ENCODE assay signal across 13 cellular contexts in the genomic region with DNA sequence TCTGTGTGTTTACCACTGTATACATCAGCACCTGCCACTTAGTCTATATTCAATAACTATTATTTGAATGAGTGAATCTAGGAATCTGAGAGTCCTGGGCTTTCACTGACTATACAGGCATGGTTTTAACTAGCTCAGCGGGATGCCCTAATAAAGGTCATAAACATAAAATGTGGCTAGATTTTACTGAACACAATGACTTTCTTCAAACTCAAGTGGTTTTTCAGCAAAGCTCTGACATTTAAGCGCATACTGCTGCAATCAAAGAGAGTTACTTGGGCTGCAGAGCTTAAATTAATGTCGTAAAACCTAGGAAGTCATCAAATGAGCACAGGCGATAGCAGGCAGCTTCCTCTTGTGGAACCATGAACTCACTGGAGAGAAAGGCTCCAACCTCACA.
"Had no signal": no experiment of that assay in that cellular context is flagged by ENCODE, and none has a peak within 500 bp of the region (broad histone marks: within the 10 kb centered on the region; RNA-seq: fewer than 3 reads in every experiment).

No MANE protein-coding gene starts in this region.

- H3K4me3 Mint-ChIP-seq: activated CD4-positive, alpha-beta memory T cell treated with anti-CD3 and anti-CD28 coated beads for 36 hours; activated naive CD4-positive, alpha-beta T cell treated with anti-CD3 and anti-CD28 coated beads for 36 hours; effector memory CD8-positive, alpha-beta T cell; stimulated activated naive CD8-positive, alpha-beta T cell treated with anti-CD3 and anti-CD28 coated beads, Interleukin-15, amount 100 ng/mL, for 72 hours had no signal

- H3K36me3 Mint-ChIP-seq: activated CD4-positive, alpha-beta memory T cell treated with anti-CD3 and anti-CD28 coated beads for 36 hours had no signal

- H3K9me3 Mint-ChIP-seq: activated CD4-positive, alpha-beta memory T cell treated with anti-CD3 and anti-CD28 coated beads for 36 hours; activated naive CD4-positive, alpha-beta T cell treated with anti-CD3 and anti-CD28 coated beads for 36 hours; effector memory CD8-positive, alpha-beta T cell; stimulated activated naive CD8-positive, alpha-beta T cell treated with anti-CD3 and anti-CD28 coated beads, Interleukin-15, amount 100 ng/mL, for 72 hours had no signal

- ATAC-seq: effector memory CD8-positive, alpha-beta T cell; stimulated activated naive CD8-positive, alpha-beta T cell treated with anti-CD3 and anti-CD28 coated beads, Interleukin-15, amount 100 ng/mL, for 72 hours had no signal

- DNase-seq: activated CD4-positive, alpha-beta memory T cell treated with anti-CD3 and anti-CD28 coated beads for 36 hours; activated CD8-positive, alpha-beta memory T cell treated with anti-CD3 and anti-CD28 coated beads, Interleukin-2, amount 50 U/mL, for 4 hours; activated naive CD4-positive, alpha-beta T cell treated with anti-CD3 and anti-CD28 coated beads for 36 hours; amniotic stem cell; brain microvascular endothelial cell; effector memory CD8-positive, alpha-beta T cell; hypothalamus; kidney glomerular epithelial cell; midbrain; retina; stimulated activated CD4-positive, alpha-beta T cell treated with anti-CD3 and anti-CD28 coated beads, Interleukin-15, amount 100 ng/mL, for 24 hours; stimulated activated CD4-positive, alpha-beta T cell treated with anti-CD3 and anti-CD28 coated beads, Interleukin-4, amount 100 ng/mL, for 4 hours; stimulated activated naive CD8-positive, alpha-beta T cell treated with anti-CD3 and anti-CD28 coated beads, Interleukin-15, amount 100 ng/mL, for 72 hours had no signal

- H3K27ac Mint-ChIP-seq: activated CD4-positive, alpha-beta memory T cell treated with anti-CD3 and anti-CD28 coated beads for 36 hours; activated naive CD4-positive, alpha-beta T cell treated with anti-CD3 and anti-CD28 coated beads for 36 hours; effector memory CD8-positive, alpha-beta T cell; stimulated activated naive CD8-positive, alpha-beta T cell treated with anti-CD3 and anti-CD28 coated beads, Interleukin-15, amount 100 ng/mL, for 72 hours had no signal
